ENCODE assay signal across 9 cellular contexts in the genomic region with DNA sequence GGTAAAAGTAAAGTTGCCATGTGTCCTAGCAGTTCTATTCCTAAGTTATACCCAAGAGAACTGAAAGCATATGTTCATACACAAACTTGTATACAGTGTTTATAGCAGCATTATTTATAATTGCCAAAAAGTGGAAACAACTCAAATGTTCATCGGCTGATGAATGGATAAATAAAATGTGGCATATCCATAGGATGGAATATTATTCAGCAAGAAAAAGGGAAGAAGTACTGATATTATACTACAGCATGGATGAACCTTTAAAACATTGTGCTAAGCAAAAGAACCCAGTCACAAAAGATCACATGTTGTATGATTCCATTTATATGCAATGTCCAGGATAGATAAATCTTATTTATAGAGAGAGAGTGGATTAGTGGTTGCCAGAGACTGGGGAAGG.
"Had no signal": no experiment of that assay in that cellular context is flagged by ENCODE, and none has a peak within 500 bp of the region (broad histone marks: within the 10 kb centered on the region; RNA-seq: fewer than 3 reads in every experiment).

No MANE protein-coding gene starts in this region.

- H3K4me2 ChIP-seq: GM23338 had no signal

- ATAC-seq: GM23338 had no signal

- DNase-seq: H9, HCEC 1CT, HFFc6, IMR-90, KBM-7 had no signal

- H3K4me3 ChIP-seq: GM23338 had no signal

- FAIRE-seq: H1, H54, HTR-8/SVneo had no signal

- H2AFZ ChIP-seq: GM23338 had no signal

- H3K4me3 Mint-ChIP-seq: GM23338, H9, HFFc6 had no signal

- H3K27ac Mint-ChIP-seq: GM23338, H9, HFFc6 had no signal
